Comparison of ENCODE assay signal across 18 cellular contexts in the genomic region with DNA sequence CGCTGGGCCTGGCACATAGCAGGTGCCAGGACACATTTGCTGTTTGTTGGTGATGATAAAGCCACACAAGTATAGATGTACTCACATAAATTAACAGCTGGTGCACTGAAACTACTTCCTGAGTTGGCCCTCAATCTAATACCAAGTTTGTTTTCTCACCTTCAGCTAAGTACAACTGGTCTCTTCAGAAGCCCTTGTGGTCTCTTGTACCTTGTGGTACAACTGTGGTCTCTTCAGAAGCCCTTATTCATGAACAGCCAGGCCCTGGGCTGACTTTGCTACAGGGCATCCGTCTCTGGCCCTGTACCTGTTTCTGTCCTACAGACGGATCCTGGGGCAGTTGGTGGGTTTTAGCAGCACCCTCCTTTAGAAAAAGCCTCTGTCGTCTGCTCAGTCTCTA.
DNase-seq lines count a peak whose midpoint lies in the region; ATAC-seq and TF ChIP-seq lines count a peak whose summit lies in the region.
"Had no signal": no experiment of that assay in that cellular context is flagged by ENCODE, and none has a peak within 500 bp of the region (broad histone marks: within the 10 kb centered on the region; RNA-seq: fewer than 3 reads in every experiment).

No MANE protein-coding gene starts in this region.

- TF ChIP-seq CTCF in activated CD8-positive, alpha-beta T cell treated with anti-CD3 and anti-CD28 coated beads for 36 hours (IDR thresholded peaks at IDR 0.05) = no peak
- TF ChIP-seq CTCF in upper lobe of left lung (IDR thresholded peaks at IDR 0.05) = no peak

- H3K27me3 Mint-ChIP-seq in activated naive CD8-positive, alpha-beta T cell treated with anti-CD3 and anti-CD28 coated beads, Interleukin-2, amount 10 ng/mL, durations not matched to agents 7 days and 5 days = peaks cover 23% of the 10 kb centered on the region
- peaks cover 27% of the 10 kb centered on the region for H3K27me3 Mint-ChIP-seq in activated naive CD8-positive, alpha-beta T cell treated with anti-CD3 and anti-CD28 coated beads, Interleukin-2, amount 50 U/mL, for 24 hours
- peaks cover 22% of the 10 kb centered on the region for H3K27me3 Mint-ChIP-seq in activated CD8-positive, alpha-beta T cell treated with anti-CD3 and anti-CD28 coated beads for 36 hours
- peaks cover 20 to 39% of the 10 kb centered on the region in 2 donors for H3K27me3 Mint-ChIP-seq in CD4-positive, alpha-beta memory T cell

- peak; percentile 68 for ATAC-seq in activated naive CD8-positive, alpha-beta T cell treated with anti-CD3 and anti-CD28 coated beads, Interleukin-2, amount 10 ng/mL, durations not matched to agents 7 days and 5 days (ENCODE audit: low read depth)
- no peak for ATAC-seq in activated naive CD8-positive, alpha-beta T cell treated with anti-CD3 and anti-CD28 coated beads, Interleukin-2, amount 50 U/mL, for 24 hours
- ATAC-seq in activated CD8-positive, alpha-beta T cell treated with anti-CD3 and anti-CD28 coated beads for 36 hours = peak; percentile 60
- ATAC-seq in upper lobe of left lung (ENCODE audit: low FRiP score in 2 of 2) (no peak), GM21825 (IDR thresholded peaks at IDR 0.05; ENCODE audit: unreplicated experiment) (no peak)
- ATAC-seq: A549 had no signal

- H3K27ac ChIP-seq in muscle layer of colon (ENCODE audit: low read depth, low read length) (peak overlapping the region; percentile 7), upper lobe of left lung (peak overlapping the region; percentile 31 to 59 (median 50))
- H3K27ac ChIP-seq in CD4-positive, alpha-beta memory T cell (ENCODE audit: low read depth, low read length) = no peak overlapping the region
- H3K27ac ChIP-seq: A549 had no signal

- no peak overlapping the region for H3K27ac Mint-ChIP-seq in activated naive CD8-positive, alpha-beta T cell treated with anti-CD3 and anti-CD28 coated beads, Interleukin-2, amount 10 ng/mL, durations not matched to agents 7 days and 5 days
- no peak overlapping the region for H3K27ac Mint-ChIP-seq in activated naive CD8-positive, alpha-beta T cell treated with anti-CD3 and anti-CD28 coated beads, Interleukin-2, amount 50 U/mL, for 24 hours
- no peak overlapping the region for H3K27ac Mint-ChIP-seq in activated CD8-positive, alpha-beta T cell treated with anti-CD3 and anti-CD28 coated beads for 36 hours
- no peak overlapping the region for H3K27ac Mint-ChIP-seq in CD4-positive, alpha-beta memory T cell

- H3K9ac ChIP-seq in muscle layer of colon (ENCODE audit: low read length) = no peak overlapping the region

- H3K4me1 ChIP-seq in muscle layer of colon (ENCODE audit: insufficient read depth, low read length) = peaks cover 75% of the 10 kb centered on the region
- H3K4me1 ChIP-seq in upper lobe of left lung = peaks cover 44 to 68% (median 63%) of the 10 kb centered on the region in 4 donors
- no peaks in the 10 kb centered on the region for H3K4me1 ChIP-seq in CD4-positive, alpha-beta memory T cell (ENCODE audit: insufficient read depth, low read length)

- no peaks in the 10 kb centered on the region for H3K36me3 ChIP-seq in muscle layer of colon (ENCODE audit: insufficient read depth, low read length)
- H3K36me3 ChIP-seq in upper lobe of left lung = no peaks in the 10 kb centered on the region
- no peaks in the 10 kb centered on the region for H3K36me3 ChIP-seq in CD4-positive, alpha-beta memory T cell (ENCODE audit: insufficient read depth, low read length)

- no peak for TF ChIP-seq EP300 in upper lobe of left lung (IDR thresholded peaks at IDR 0.05)

- DNase-seq in activated naive CD8-positive, alpha-beta T cell treated with anti-CD3 and anti-CD28 coated beads, Interleukin-2, amount 10 ng/mL, durations not matched to agents 7 days and 5 days = no peak
- no peak for DNase-seq in activated naive CD8-positive, alpha-beta T cell treated with anti-CD3 and anti-CD28 coated beads, Interleukin-2, amount 50 U/mL, for 24 hours
- no peak for DNase-seq in activated CD8-positive, alpha-beta T cell treated with anti-CD3 and anti-CD28 coated beads for 36 hours
- peak in 1 of 2 donors; percentile 51 for DNase-seq in upper lobe of left lung
- DNase-seq in CD4-positive, alpha-beta memory T cell = no peak
- no peak for DNase-seq in anterior cingulate cortex (lab: John Stamatoyannopoulos, UW)
- DNase-seq: activated CD4-positive, alpha-beta T cell treated with anti-CD3 and anti-CD28 coated beads, Interleukin-2, amount 50 U/mL, for 1 hour; dermis blood vessel endothelial cell; head of caudate nucleus; NCI-H1436 treated with DMSO at 0.1 percent for 48 hours; NCI-H524; RPMI8226; stimulated activated CD4-positive, alpha-beta T cell treated with anti-CD3 and anti-CD28 coated beads, Interleukin-2, amount 100 ng/mL, for 48 hours; stimulated activated naive CD4-positive, alpha-beta T cell treated with Interleukin-2 at 50 U/mL for 16 hours had no signal

- no peak overlapping the region for H3K4me3 Mint-ChIP-seq in activated naive CD8-positive, alpha-beta T cell treated with anti-CD3 and anti-CD28 coated beads, Interleukin-2, amount 10 ng/mL, durations not matched to agents 7 days and 5 days
- no peak overlapping the region for H3K4me3 Mint-ChIP-seq in activated naive CD8-positive, alpha-beta T cell treated with anti-CD3 and anti-CD28 coated beads, Interleukin-2, amount 50 U/mL, for 24 hours
- no peak overlapping the region for H3K4me3 Mint-ChIP-seq in activated CD8-positive, alpha-beta T cell treated with anti-CD3 and anti-CD28 coated beads for 36 hours
- no peak overlapping the region for H3K4me3 Mint-ChIP-seq in CD4-positive, alpha-beta memory T cell

- peaks cover 22% of the 10 kb centered on the region for H3K4me1 Mint-ChIP-seq in activated naive CD8-positive, alpha-beta T cell treated with anti-CD3 and anti-CD28 coated beads, Interleukin-2, amount 10 ng/mL, durations not matched to agents 7 days and 5 days
- H3K4me1 Mint-ChIP-seq in activated naive CD8-positive, alpha-beta T cell treated with anti-CD3 and anti-CD28 coated beads, Interleukin-2, amount 50 U/mL, for 24 hours = peaks cover 9% of the 10 kb centered on the region
- H3K4me1 Mint-ChIP-seq in activated CD8-positive, alpha-beta T cell treated with anti-CD3 and anti-CD28 coated beads for 36 hours (ENCODE audit: low read depth) = peaks cover 23% of the 10 kb centered on the region
- H3K4me1 Mint-ChIP-seq in CD4-positive, alpha-beta memory T cell = peaks cover 0 to 5% (median 3%) of the 10 kb centered on the region in 4 donors

- no peaks in the 10 kb centered on the region for H3K9me3 Mint-ChIP-seq in activated naive CD8-positive, alpha-beta T cell treated with anti-CD3 and anti-CD28 coated beads, Interleukin-2, amount 10 ng/mL, durations not matched to agents 7 days and 5 days
- no peaks in the 10 kb centered on the region for H3K9me3 Mint-ChIP-seq in activated naive CD8-positive, alpha-beta T cell treated with anti-CD3 and anti-CD28 coated beads, Interleukin-2, amount 50 U/mL, for 24 hours
- no peaks in the 10 kb centered on the region for H3K9me3 Mint-ChIP-seq in activated CD8-positive, alpha-beta T cell treated with anti-CD3 and anti-CD28 coated beads for 36 hours
- peaks cover 0 to 2% (median 0%) of the 10 kb centered on the region in 8 donors for H3K9me3 Mint-ChIP-seq in CD4-positive, alpha-beta memory T cell

- H3K36me3 Mint-ChIP-seq in activated naive CD8-positive, alpha-beta T cell treated with anti-CD3 and anti-CD28 coated beads, Interleukin-2, amount 10 ng/mL, durations not matched to agents 7 days and 5 days = no peaks in the 10 kb centered on the region
- H3K36me3 Mint-ChIP-seq in activated naive CD8-positive, alpha-beta T cell treated with anti-CD3 and anti-CD28 coated beads, Interleukin-2, amount 50 U/mL, for 24 hours (ENCODE audit: low read depth) = no peaks in the 10 kb centered on the region
- no peaks in the 10 kb centered on the region for H3K36me3 Mint-ChIP-seq in activated CD8-positive, alpha-beta T cell treated with anti-CD3 and anti-CD28 coated beads for 36 hours (ENCODE audit: low read depth)
- H3K36me3 Mint-ChIP-seq in CD4-positive, alpha-beta memory T cell = no peaks in the 10 kb centered on the region

- CTCF ChIA-PET in activated CD8-positive, alpha-beta T cell treated with anti-CD3 and anti-CD28 coated beads for 36 hours (lab: Charles Lee) = interaction anchor here (1.1 kb wide), 1 partner anchor 11 kb away, joined by 3 read pairs; no protein-coding TSS in a partner anchor
- CTCF ChIA-PET in CD4-positive, alpha-beta memory T cell (lab: Charles Lee; ENCODE audit: partially characterized antibody) = no interaction called here

- intact Hi-C loops in activated CD8-positive, alpha-beta T cell treated with anti-CD3 and anti-CD28 coated beads for 36 hours (cut with micrococcal nuclease) = no loop called here
- intact Hi-C loops in CD4-positive, alpha-beta memory T cell (cut with micrococcal nuclease) = no loop called here

- 61 to 77% methylated on average over 4 of the region's 4 CpGs for WGBS in upper lobe of left lung, 2 donors

- peak in 1 of 4 donors; percentile 8 for TF ChIP-seq POLR2A in upper lobe of left lung (IDR thresholded peaks at IDR 0.05)

- POLR2A ChIA-PET in activated naive CD8-positive, alpha-beta T cell treated with anti-CD3 and anti-CD28 coated beads, Interleukin-2, amount 10 ng/mL, durations not matched to agents 7 days and 5 days (lab: Charles Lee) = interaction anchor here (1.4 kb wide), 1 partner anchor 34 kb away, joined by 3 read pairs; no protein-coding TSS in a partner anchor
- POLR2A ChIA-PET in activated CD8-positive, alpha-beta T cell treated with anti-CD3 and anti-CD28 coated beads for 36 hours (lab: Charles Lee) = no interaction called here
- POLR2A ChIA-PET in CD4-positive, alpha-beta memory T cell (lab: Charles Lee; ENCODE audit: partially characterized antibody) = no interaction called here

- no peak overlapping the region for H3K4me3 ChIP-seq in muscle layer of colon (ENCODE audit: low read depth in 1 of 2, low read length in 2 of 2)
- H3K4me3 ChIP-seq in upper lobe of left lung = no peak overlapping the region
- H3K4me3 ChIP-seq in CD4-positive, alpha-beta memory T cell (ENCODE audit: low read length in 2 of 2) = no peak overlapping the region
- H3K4me3 ChIP-seq: A549, smooth muscle cell had no signal

- no peaks in the 10 kb centered on the region for H3K9me3 ChIP-seq in muscle layer of colon (ENCODE audit: low read length)
- no peaks in the 10 kb centered on the region for H3K9me3 ChIP-seq in upper lobe of left lung
- H3K9me3 ChIP-seq in CD4-positive, alpha-beta memory T cell (ENCODE audit: control insufficient read depth in 1 of 2, low read length in 2 of 2) = no peaks in the 10 kb centered on the region
- H3K9me3 ChIP-seq: A549 had no signal

- H3K27me3 ChIP-seq in muscle layer of colon (ENCODE audit: control insufficient read depth in 1 of 2, insufficient read depth in 2 of 2, low read length in 2 of 2) (no peaks in the 10 kb centered on the region), upper lobe of left lung (no peaks in the 10 kb centered on the region)
- no peaks in the 10 kb centered on the region for H3K27me3 ChIP-seq in CD4-positive, alpha-beta memory T cell (ENCODE audit: insufficient read depth, low read length)

Comparison
In these comparisons a context has a peak if more than half of its experiments do, and no peak if none do; other contexts are left out.
1. ATAC-seq: peak in activated naive CD8-positive, alpha-beta T cell treated with anti-CD3 and anti-CD28 coated beads, Interleukin-2, amount 10 ng/mL, durations not matched to agents 7 days and 5 days (single experiment) and activated CD8-positive, alpha-beta T cell treated with anti-CD3 and anti-CD28 coated beads for 36 hours (single experiment); none in activated naive CD8-positive, alpha-beta T cell treated with anti-CD3 and anti-CD28 coated beads, Interleukin-2, amount 50 U/mL, for 24 hours (single experiment), upper lobe of left lung (0 of 2) and GM21825 (single experiment).